In the genomic region with DNA sequence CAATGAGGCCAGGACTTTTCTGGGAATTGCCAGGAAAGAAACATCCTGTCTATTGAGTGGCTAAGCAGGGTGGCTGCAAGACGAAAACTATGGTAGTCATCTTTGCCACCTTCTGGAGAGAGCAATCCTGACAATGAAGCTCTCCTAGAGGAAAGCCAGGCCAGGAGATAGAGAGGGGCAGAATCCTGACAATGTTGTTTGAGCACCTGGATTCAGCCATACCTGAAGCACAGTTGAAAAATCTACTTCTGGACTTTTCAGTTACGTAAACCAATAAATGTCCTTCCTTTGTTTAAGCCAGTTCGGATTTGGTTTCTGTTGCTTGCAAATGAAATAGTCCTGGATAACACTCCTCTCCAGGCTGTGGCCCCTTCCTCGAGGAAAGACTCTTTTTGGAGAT, we compare ENCODE assay signal across 2 cellular contexts.
TF ChIP-seq lines count a peak whose summit lies in the region.

No MANE protein-coding gene starts in this region.

TF ChIP-seq in HepG2, 621 proteins besides CTCF, POLR2A, EP300 and RAD21:
- TF ChIP-seq SP1 (IDR thresholded peaks at IDR 0.05) = no peak
- no peak for TF ChIP-seq SP1 (CRISPR knock-in tag; IDR thresholded peaks at IDR 0.05)
- TF ChIP-seq JDP2 (CRISPR knock-in tag; IDR thresholded peaks at IDR 0.05; ENCODE audit: borderline replicate concordance) = no peak
- TF ChIP-seq ZNF329 (CRISPR knock-in tag; IDR thresholded peaks at IDR 0.05; ENCODE audit: low read depth) = peak; percentile 98

TF ChIP-seq in H1, 55 proteins besides CTCF, POLR2A, EP300 and RAD21:
- TF ChIP-seq KDM1A (IDR thresholded peaks at IDR 0.05; ENCODE audit: borderline replicate concordance, low read length) (0 out of 2 replicates have a peak, but pooled peaks have one; percentile 14), RXRA (IDR thresholded peaks at IDR 0.05; ENCODE audit: insufficient read depth, low read depth, low read length) (no peak), BCL11A (IDR thresholded peaks at IDR 0.05; ENCODE audit: low read depth in 2 of 2, low read length in 2 of 2) (no peak), SAP30 (IDR thresholded peaks at IDR 0.05; ENCODE audit: insufficient read depth, insufficient replicate concordance, low read length) (no peak)
- TF ChIP-seq, protein P1, sequence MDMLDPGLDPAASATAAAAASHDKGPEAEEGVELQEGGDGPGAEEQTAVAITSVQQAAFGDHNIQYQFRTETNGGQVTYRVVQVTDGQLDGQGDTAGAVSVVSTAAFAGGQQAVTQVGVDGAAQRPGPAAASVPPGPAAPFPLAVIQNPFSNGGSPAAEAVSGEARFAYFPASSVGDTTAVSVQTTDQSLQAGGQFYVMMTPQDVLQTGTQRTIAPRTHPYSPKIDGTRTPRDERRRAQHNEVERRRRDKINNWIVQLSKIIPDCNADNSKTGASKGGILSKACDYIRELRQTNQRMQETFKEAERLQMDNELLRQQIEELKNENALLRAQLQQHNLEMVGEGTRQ (IDR thresholded peaks at IDR 0.05; ENCODE audit: low read length) = no peak
